ENCODE assay signal across 8 cellular contexts in genomic region chr6:33583591-33584155, GRCh38. TPM values are rescaled to one million over a fixed set of nuclear protein-coding genes. Genes with fewer than 3 reads are reported as not detected.
DNase-seq lines count a peak whose midpoint lies in the region; ATAC-seq and TF ChIP-seq lines count a peak whose summit lies in the region.
"Had no signal": no experiment of that assay in that cellular context is flagged by ENCODE, and none has a peak within 500 bp of the region (broad histone marks: within the 10 kb centered on the region; RNA-seq: fewer than 3 reads in every experiment).

No MANE protein-coding gene starts in this region.

- peak overlapping the region; percentile 8 for H3K9ac ChIP-seq in iPS-15b (ENCODE audit: low read depth, low read length)

- peaks cover 20 to 33% (median 25%) of the 10 kb centered on the region in 3 donors for H3K4me1 Mint-ChIP-seq in T-cell

- H3K27ac ChIP-seq in C4-2B: no peak overlapping the region

- no peaks in the 10 kb centered on the region for H3K27me3 Mint-ChIP-seq in T-cell

- H3K4me3 Mint-ChIP-seq in T-cell: no peak overlapping the region

- peak overlapping the region; percentile 55 to 75 for H3K27ac Mint-ChIP-seq in T-cell
- H3K27ac Mint-ChIP-seq: activated T-cell treated with anti-CD3 and anti-CD28 coated beads, Interleukin-2, amount 50 U/mL, for 72 hours had no signal

- no peak for DNase-seq in GM12865 (ENCODE audit: low read depth)
- DNase-seq in T-cell: no peak
- no peak for DNase-seq in GM10266 (ENCODE audit: extremely low spot score)
- DNase-seq: activated T-cell treated with anti-CD3 and anti-CD28 coated beads, Interleukin-2, amount 50 U/mL, for 72 hours had no signal

- H3K27me3 ChIP-seq in iPS-15b (ENCODE audit: control insufficient read depth, insufficient read depth, low read length): no peaks in the 10 kb centered on the region

- POLR2A ChIA-PET in T-cell (lab: Charles Lee): no interaction called here

- CTCF ChIA-PET in T-cell (lab: Charles Lee): interaction anchor here in 1 of 2 donors (0.7 kb wide), 1 partner anchor 442 kb away, joined by 5 read pairs; no protein-coding TSS in a partner anchor

- no peak overlapping the region for H3K4me3 ChIP-seq in GM12865 (ENCODE audit: low read depth, low read length)
- H3K4me3 ChIP-seq in iPS-15b (ENCODE audit: low read depth, low read length): no peak overlapping the region

- ATAC-seq in T-cell (replicated peaks in 1 of 4): no peak
- no peak for ATAC-seq in HG02759 (IDR thresholded peaks at IDR 0.05; ENCODE audit: unreplicated experiment)
- no peak for ATAC-seq in HG03045 (IDR thresholded peaks at IDR 0.05; ENCODE audit: unreplicated experiment)
- ATAC-seq: activated T-cell treated with anti-CD3 and anti-CD28 coated beads, Interleukin-2, amount 50 U/mL, for 72 hours had no signal

- H3K4me1 ChIP-seq in iPS-15b (ENCODE audit: control insufficient read depth, insufficient read depth, low read length): peaks cover 2% of the 10 kb centered on the region

- no peaks in the 10 kb centered on the region for H3K9me3 ChIP-seq in iPS-15b (ENCODE audit: control insufficient read depth, insufficient read depth, low read length)

- TF ChIP-seq CTCF in C4-2B (conservative IDR thresholded peaks at IDR 0.05) (peak; percentile 56), GM12865 (IDR thresholded peaks at IDR 0.05; ENCODE audit: insufficient read depth, low read depth, low read length, missing control alignments) (peak; percentile 39), GM10266 (IDR thresholded peaks at IDR 0.05; ENCODE audit: control insufficient read depth, insufficient read depth, low read depth, missing control alignments) (no peak)

- peaks cover 3% of the 10 kb centered on the region for H3K36me3 ChIP-seq in iPS-15b (ENCODE audit: control insufficient read depth, insufficient read depth, low read length)

- H3K9me3 Mint-ChIP-seq in T-cell: no peaks in the 10 kb centered on the region
- H3K9me3 Mint-ChIP-seq: activated T-cell treated with anti-CD3 and anti-CD28 coated beads, Interleukin-2, amount 50 U/mL, for 72 hours had no signal

- no peaks in the 10 kb centered on the region for H3K36me3 Mint-ChIP-seq in T-cell

RNA-seq across cellular contexts. Expression of gene BAK1, which starts 3.6 kb away (rescaled TPM):
- 10 to 100 TPM; 22.9 to 31.6 (median 27.9) TPM for total RNA-seq in T-cell

RNA-seq across cellular contexts. Expression of gene ITPR3, which starts 37.4 kb away (rescaled TPM):
- total RNA-seq in T-cell: 10 to 100 TPM; 49.2 to 63.6 (median 62.4) TPM
